21 cellular contexts compared by ENCODE assay signal in genomic region chr10:95352684-95353083, GRCh38.
"Had no signal": no experiment of that assay in that cellular context is flagged by ENCODE, and none has a peak within 500 bp of the region (broad histone marks: within the 10 kb centered on the region; RNA-seq: fewer than 3 reads in every experiment).

No MANE protein-coding gene starts in this region.

- H3K27ac ChIP-seq: adrenal gland, colonic mucosa, epithelial cell of prostate, WERI-Rb-1 had no signal

- ATAC-seq: activated CD8-positive, alpha-beta T cell treated with anti-CD3 and anti-CD28 coated beads, Interleukin-2, amount 10 ng/mL, durations not matched to agents 7 days and 5 days; activated T-helper 17 cell treated with anti-CD3 and anti-CD28 coated beads, Interleukin-2, amount 50 U/mL, for 72 hours had no signal

- H3K27me3 Mint-ChIP-seq: activated T-helper 17 cell treated with anti-CD3 and anti-CD28 coated beads, Interleukin-2, amount 50 U/mL, for 72 hours; central memory CD8-positive, alpha-beta T cell; naive B cell had no signal

- H3K4me1 ChIP-seq: colonic mucosa had no signal

- H3K9me3 Mint-ChIP-seq: activated CD4-positive, alpha-beta T cell treated with anti-CD3 and anti-CD28 coated beads, Interleukin-2, amount 10 ng/mL, durations not matched to agents 7 days and 5 days; activated naive CD4-positive, alpha-beta T cell treated with anti-CD3 and anti-CD28 coated beads, Interleukin-2, amount 50 U/mL, for 72 hours; activated T-helper 17 cell treated with anti-CD3 and anti-CD28 coated beads, Interleukin-2, amount 50 U/mL, for 72 hours; central memory CD8-positive, alpha-beta T cell; endodermal cell; naive B cell had no signal

- H3K36me3 Mint-ChIP-seq: activated naive CD4-positive, alpha-beta T cell treated with anti-CD3 and anti-CD28 coated beads, Interleukin-2, amount 50 U/mL, for 72 hours; naive B cell had no signal

- H3K4me1 Mint-ChIP-seq: activated CD4-positive, alpha-beta T cell treated with anti-CD3 and anti-CD28 coated beads, Interleukin-2, amount 10 ng/mL, durations not matched to agents 7 days and 5 days; activated T-helper 17 cell treated with anti-CD3 and anti-CD28 coated beads, Interleukin-2, amount 50 U/mL, for 72 hours; central memory CD8-positive, alpha-beta T cell had no signal

- H3K27me3 ChIP-seq: adrenal gland, colonic mucosa, tibial nerve had no signal

- H3K9me3 ChIP-seq: adrenal gland, colonic mucosa, tibial nerve had no signal

- H3K4me3 ChIP-seq: adrenal gland, colonic mucosa, lung, tibial nerve had no signal

- DNase-seq: activated CD4-positive, alpha-beta T cell treated with anti-CD3 and anti-CD28 coated beads, Interleukin-2, amount 10 ng/mL, durations not matched to agents 7 days and 5 days; activated CD4-positive, CD25-positive, alpha-beta regulatory T cell treated with anti-CD3 and anti-CD28 coated beads, Interleukin-2, amount 50 U/mL, for 72 hours; activated CD8-positive, alpha-beta T cell treated with anti-CD3 and anti-CD28 coated beads, Interleukin-2, amount 10 ng/mL, durations not matched to agents 7 days and 5 days; activated T-cell treated with anti-CD3 and anti-CD28 coated beads, Interleukin-2, amount 50 U/mL, for 1 hour; adrenal gland; colonic mucosa; endodermal cell; kidney; naive B cell; occipital lobe; stimulated activated CD4-positive, alpha-beta T cell treated with anti-CD3 and anti-CD28 coated beads, Interleukin-2, amount 100 ng/mL, for 48 hours; stimulated activated naive CD4-positive, alpha-beta T cell; substantia nigra; T-helper 1 cell; WERI-Rb-1 had no signal

- H3K36me3 ChIP-seq: adrenal gland, colonic mucosa, WERI-Rb-1 had no signal

- H3K27ac Mint-ChIP-seq: activated CD4-positive, alpha-beta T cell treated with anti-CD3 and anti-CD28 coated beads, Interleukin-2, amount 10 ng/mL, durations not matched to agents 7 days and 5 days; activated CD8-positive, alpha-beta T cell treated with anti-CD3 and anti-CD28 coated beads, Interleukin-2, amount 10 ng/mL, durations not matched to agents 7 days and 5 days; activated naive CD4-positive, alpha-beta T cell treated with anti-CD3 and anti-CD28 coated beads, Interleukin-2, amount 50 U/mL, for 72 hours; activated T-helper 17 cell treated with anti-CD3 and anti-CD28 coated beads, Interleukin-2, amount 50 U/mL, for 72 hours; endodermal cell; naive B cell had no signal

- H3K4me3 Mint-ChIP-seq: activated CD4-positive, alpha-beta T cell treated with anti-CD3 and anti-CD28 coated beads, Interleukin-2, amount 10 ng/mL, durations not matched to agents 7 days and 5 days; activated CD8-positive, alpha-beta T cell treated with anti-CD3 and anti-CD28 coated beads, Interleukin-2, amount 10 ng/mL, durations not matched to agents 7 days and 5 days; activated T-helper 17 cell treated with anti-CD3 and anti-CD28 coated beads, Interleukin-2, amount 50 U/mL, for 72 hours; central memory CD8-positive, alpha-beta T cell; endodermal cell; naive B cell had no signal
